8 cellular contexts compared by ENCODE assay signal in the genomic region with DNA sequence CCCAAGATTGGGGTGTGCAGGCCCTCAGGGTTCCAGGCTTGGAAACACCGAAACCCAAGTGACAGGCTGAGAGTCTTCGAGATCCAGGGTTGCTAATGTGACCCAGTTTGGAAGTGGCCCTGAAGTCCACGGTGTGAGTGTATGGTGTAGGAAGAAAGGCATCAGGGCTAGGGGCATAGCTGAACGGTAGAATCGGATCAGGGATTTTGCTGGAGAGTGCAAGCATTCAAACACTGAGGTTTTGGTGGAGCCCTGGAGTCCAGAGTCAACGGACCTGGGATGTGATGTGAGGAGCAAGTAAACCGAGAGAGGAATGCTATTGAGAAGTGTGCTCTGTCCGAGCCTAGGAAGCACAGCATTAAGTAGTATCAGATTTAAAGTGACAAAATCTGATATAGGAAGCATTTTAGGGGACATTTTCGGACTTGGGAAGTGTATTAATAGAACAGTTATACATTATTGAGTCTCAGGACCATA. TPM values are rescaled to one million over a fixed set of nuclear protein-coding genes. Genes with fewer than 3 reads are reported as not detected.
DNase-seq lines count a peak whose midpoint lies in the region; ATAC-seq, FAIRE-seq and TF ChIP-seq lines count a peak whose summit lies in the region.

No MANE protein-coding gene starts in this region.

- DNase-seq in CD8-positive, alpha-beta T cell: peak in 1 of 7 experiments; percentile 7
- DNase-seq in WERI-Rb-1 (no peak), pancreas (no peak), middle frontal gyrus (ENCODE audit: extremely low spot score, low spot score) (no peak)

- peaks cover 25% of the 10 kb centered on the region for H3K4me1 ChIP-seq in CD8-positive, alpha-beta T cell (ENCODE audit: insufficient read depth, low read length)
- peaks cover 0 to 66% (median 12%) of the 10 kb centered on the region in 3 donors for H3K4me1 ChIP-seq in gastroesophageal sphincter
- peaks cover 23 to 30% (median 25%) of the 10 kb centered on the region in 3 donors for H3K4me1 ChIP-seq in pancreas

- H3K27me3 Mint-ChIP-seq in CD8-positive, alpha-beta T cell (ENCODE audit: low read depth): no peaks in the 10 kb centered on the region

- peak overlapping the region; percentile 67 for H3K4me3 ChIP-seq in CD8-positive, alpha-beta T cell (ENCODE audit: low read depth, low read length)
- H3K4me3 ChIP-seq in WERI-Rb-1 (ENCODE audit: low read depth, low read length) (peak overlapping the region; percentile 63), gastroesophageal sphincter (peak overlapping the region; percentile 88 to 95), pancreas (peak overlapping the region; percentile 66 to 93 (median 82))

- 2% methylated on average over 7 to 8 of the region's 9 CpGs for WGBS in gastroesophageal sphincter (ENCODE audit: low coverage in 1 of 2), 2 donors
- 1 to 2% methylated on average over 9 of the region's 9 CpGs for WGBS in pancreas, 2 donors

- intact Hi-C loops in CD8-positive, alpha-beta T cell (cut with DNase I, micrococcal nuclease): loop anchor here (1.0 to 10.0 kb wide), 8 partner anchors 16 to 1115 kb away; a partner anchor contains a TSS
- intact Hi-C loops in pancreas (cut with DNase I): no loop called here

- POLR2A ChIA-PET in CD8-positive, alpha-beta T cell (lab: Charles Lee): interaction anchor here (1.2 to 6.2 kb wide), 14 partner anchors 10 to 287 kb away, joined by 3 to 56 read pairs (median 10); a partner anchor contains a TSS

- H3K9me3 Mint-ChIP-seq in CD8-positive, alpha-beta T cell: no peaks in the 10 kb centered on the region

- no peaks in the 10 kb centered on the region for H3K9me3 ChIP-seq in CD8-positive, alpha-beta T cell (ENCODE audit: low read length)
- H3K9me3 ChIP-seq in WERI-Rb-1 (ENCODE audit: severe bottlenecking) (no peaks in the 10 kb centered on the region), gastroesophageal sphincter (no peaks in the 10 kb centered on the region), pancreas (no peaks in the 10 kb centered on the region)

- H3K27me3 ChIP-seq in CD8-positive, alpha-beta T cell (ENCODE audit: insufficient read depth, low read length): no peaks in the 10 kb centered on the region
- H3K27me3 ChIP-seq in WERI-Rb-1 (ENCODE audit: insufficient read depth, low read depth, severe bottlenecking): no peaks in the 10 kb centered on the region
- H3K27me3 ChIP-seq in gastroesophageal sphincter: no peaks in the 10 kb centered on the region
- H3K27me3 ChIP-seq in pancreas: no peaks in the 10 kb centered on the region

- peaks cover 68% of the 10 kb centered on the region for H3K4me1 Mint-ChIP-seq in CD8-positive, alpha-beta T cell (ENCODE audit: low read depth)

- no peak for TF ChIP-seq POLR2A in gastroesophageal sphincter (IDR thresholded peaks at IDR 0.05)

- TF ChIP-seq CTCF in CD8-positive, alpha-beta T cell (IDR thresholded peaks at IDR 0.05): no peak
- TF ChIP-seq CTCF in WERI-Rb-1 (IDR thresholded peaks at IDR 0.05; ENCODE audit: low read depth, low read length): no peak
- no peak for TF ChIP-seq CTCF in gastroesophageal sphincter (IDR thresholded peaks at IDR 0.05)
- no peak for TF ChIP-seq CTCF in pancreas (IDR thresholded peaks at IDR 0.05)

- ATAC-seq in CD8-positive, alpha-beta T cell: peak; percentile 1
- ATAC-seq in HG02623 (IDR thresholded peaks at IDR 0.05; ENCODE audit: unreplicated experiment) (peak; percentile 4), gastroesophageal sphincter (peak; percentile 16), pancreas (peak; percentile 14 to 25 (median 16)), GM19351 (IDR thresholded peaks at IDR 0.05; ENCODE audit: unreplicated experiment) (no peak), HG03175 (IDR thresholded peaks at IDR 0.05; ENCODE audit: unreplicated experiment) (no peak)

- CTCF ChIA-PET in CD8-positive, alpha-beta T cell (lab: Charles Lee): interaction anchor here (1.2 to 1.6 kb wide), 3 partner anchors 24 to 157 kb away, joined by 3 to 5 read pairs (median 4); no protein-coding TSS in a partner anchor

- H3K27ac Mint-ChIP-seq in CD8-positive, alpha-beta T cell: peak overlapping the region; percentile 96

- no peak for TF ChIP-seq EP300 in gastroesophageal sphincter (IDR thresholded peaks at IDR 0.05)

- H3K4me3 Mint-ChIP-seq in CD8-positive, alpha-beta T cell: peak overlapping the region; percentile 92

- no peak for FAIRE-seq in pancreas (lab: Jason Lieb, UNC)

- H3K27ac ChIP-seq in CD8-positive, alpha-beta T cell (ENCODE audit: low read depth, low read length): peak overlapping the region; percentile 92
- H3K27ac ChIP-seq in WERI-Rb-1 (peak overlapping the region; percentile 97), gastroesophageal sphincter (peak overlapping the region; percentile 96 to 99 (median 98)), pancreas (peak overlapping the region; percentile 98 to 99 (median 98))

- peaks cover 30% of the 10 kb centered on the region for H3K36me3 Mint-ChIP-seq in CD8-positive, alpha-beta T cell

- H3K36me3 ChIP-seq in CD8-positive, alpha-beta T cell (ENCODE audit: insufficient read depth, low read length): no peaks in the 10 kb centered on the region
- H3K36me3 ChIP-seq in WERI-Rb-1: peaks cover 6% of the 10 kb centered on the region; the same call in 1 of the 2 replicates
- H3K36me3 ChIP-seq in gastroesophageal sphincter: no peaks in the 10 kb centered on the region
- no peaks in the 10 kb centered on the region for H3K36me3 ChIP-seq in pancreas

RNA-seq across cellular contexts. Expression of a gene that starts 1.0 kb away (rescaled TPM):
- total RNA-seq in CD8-positive, alpha-beta T cell: 10 to 100 TPM; 31.3 to 31.6 TPM
- total RNA-seq in gastroesophageal sphincter (10 to 100 TPM; 32.4 to 54.2 (median 46.5) TPM), pancreas (10 to 100 TPM; 23.0 to 39.6 (median 28.2) TPM)
- 10 to 100 TPM; 21.3 to 33.8 TPM for polyA plus RNA-seq in pancreas

RNA-seq across cellular contexts. Expression of a gene that starts 27.0 kb away (rescaled TPM):
- under 1 TPM; 0.64 to 0.68 TPM for total RNA-seq in CD8-positive, alpha-beta T cell
- total RNA-seq in gastroesophageal sphincter: 10 to 100 TPM in 2 of 4 donors, 1 to 10 TPM in 2; 4.4 to 23.6 (median 10.0) TPM
- 1 to 10 TPM in 1 of 6 donors, under 1 TPM in 5; 0.55 to 2.7 (median 0.77) TPM for total RNA-seq in pancreas
- polyA plus RNA-seq in pancreas: under 1 TPM; 0.49 to 0.54 TPM

Comparison
In these comparisons a context has a peak if more than half of its experiments do, and no peak if none do; other contexts are left out.
1. ATAC-seq: peak in CD8-positive, alpha-beta T cell (single experiment), HG02623 (single experiment), gastroesophageal sphincter (single experiment) and pancreas (4 of 4); none in GM19351 (single experiment) and HG03175 (single experiment).
2. intact Hi-C loops: an anchor here in CD8-positive, alpha-beta T cell (1.0 to 10.0 kb wide); none called in pancreas.
3. Peak in every context shown above with its lines, with median percentiles within 50 percentile points of each other: H3K27ac ChIP-seq and H3K4me3 ChIP-seq.